9 cellular contexts compared by ENCODE assay signal in genomic region chr11:68038226-68038717, GRCh38. TPM values are rescaled to one million over a fixed set of nuclear protein-coding genes. Genes with fewer than 3 reads are reported as not detected.
A peak's percentile ranks its signal among the peaks of the same experiment; 100 is the strongest.
DNase-seq lines count a peak whose midpoint lies in the region; ATAC-seq, FAIRE-seq and TF ChIP-seq lines count a peak whose summit lies in the region.
"Had no signal": no experiment of that assay in that cellular context is flagged by ENCODE, and none has a peak within 500 bp of the region (broad histone marks: within the 10 kb centered on the region; RNA-seq: fewer than 3 reads in every experiment).

No MANE protein-coding gene starts in this region.

- TF ChIP-seq CTCF in astrocyte (IDR thresholded peaks at IDR 0.05; ENCODE audit: insufficient read depth, low read depth, low read length) (no peak), upper lobe of right lung (IDR thresholded peaks at IDR 0.05) (no peak)

- ATAC-seq in left lobe of liver (peak; percentile 70), upper lobe of right lung (no peak), HG03280 (IDR thresholded peaks at IDR 0.05; ENCODE audit: unreplicated experiment) (no peak)

- H3K27me3 Mint-ChIP-seq in activated naive CD4-positive, alpha-beta T cell treated with anti-CD3 and anti-CD28 coated beads for 36 hours (ENCODE audit: low read depth) = no peaks in the 10 kb centered on the region
- H3K27me3 Mint-ChIP-seq in astrocyte (ENCODE audit: low read depth, unreplicated experiment) = no peaks in the 10 kb centered on the region

- no peaks in the 10 kb centered on the region for H3K27me3 ChIP-seq in astrocyte (ENCODE audit: insufficient read depth, low read length)
- no peaks in the 10 kb centered on the region for H3K27me3 ChIP-seq in upper lobe of right lung

- peak overlapping the region; percentile 86 for H3K4me3 Mint-ChIP-seq in activated naive CD4-positive, alpha-beta T cell treated with anti-CD3 and anti-CD28 coated beads for 36 hours
- H3K4me3 Mint-ChIP-seq in astrocyte (ENCODE audit: unreplicated experiment) = no peak overlapping the region

- H3K36me3 ChIP-seq in astrocyte (ENCODE audit: insufficient read depth, low read length) (no peaks in the 10 kb centered on the region), upper lobe of right lung (peaks cover 22% of the 10 kb centered on the region)

- H3K27ac Mint-ChIP-seq in activated naive CD4-positive, alpha-beta T cell treated with anti-CD3 and anti-CD28 coated beads for 36 hours = peak overlapping the region; percentile 88
- no peak overlapping the region for H3K27ac Mint-ChIP-seq in astrocyte (ENCODE audit: unreplicated experiment)

- peaks cover 24% of the 10 kb centered on the region for H3K4me1 Mint-ChIP-seq in activated naive CD4-positive, alpha-beta T cell treated with anti-CD3 and anti-CD28 coated beads for 36 hours (ENCODE audit: low read depth)
- H3K4me1 Mint-ChIP-seq in astrocyte (ENCODE audit: low read depth, unreplicated experiment) = peaks cover 6% of the 10 kb centered on the region

- H3K4me1 ChIP-seq in astrocyte (ENCODE audit: insufficient read depth, low read length) = peaks cover 34% of the 10 kb centered on the region
- peaks cover 52% of the 10 kb centered on the region for H3K4me1 ChIP-seq in upper lobe of right lung

- CTCF ChIA-PET in activated naive CD4-positive, alpha-beta T cell treated with anti-CD3 and anti-CD28 coated beads for 36 hours (lab: Charles Lee) = interaction anchor here (0.6 to 0.9 kb wide), 2 partner anchors 49 to 357 kb away, joined by 3 read pairs; no protein-coding TSS in a partner anchor

- intact Hi-C loops in activated naive CD4-positive, alpha-beta T cell treated with anti-CD3 and anti-CD28 coated beads for 36 hours (cut with micrococcal nuclease) = loop anchor here (10.0 kb wide), 3 partner anchors 167 to 533 kb away; partner anchors contain the start of genes CDK2AP2 and PITPNM1
- intact Hi-C loops in upper lobe of right lung (cut with DNase I) = no loop called here

- H3K9me3 ChIP-seq in astrocyte (ENCODE audit: insufficient read depth, low read depth, low read length) = no peaks in the 10 kb centered on the region
- H3K9me3 ChIP-seq in upper lobe of right lung = no peaks in the 10 kb centered on the region

- no peak for DNase-seq in activated naive CD4-positive, alpha-beta T cell treated with anti-CD3 and anti-CD28 coated beads for 36 hours
- DNase-seq in activated naive CD4-positive, alpha-beta T cell treated with anti-CD3 and anti-CD28 coated beads, Interleukin-2, amount 50 U/mL, for 16 hours = no peak
- DNase-seq in astrocyte (ENCODE audit: low read depth) (no peak), left lobe of liver (ENCODE audit: low spot score) (peak; percentile 96), upper lobe of right lung (peak; percentile 72), anterior cingulate cortex (lab: John Stamatoyannopoulos, UW) (no peak), NCI-H524 (lab: John Stamatoyannopoulos, UW) (no peak)

- H3K9me3 Mint-ChIP-seq in activated naive CD4-positive, alpha-beta T cell treated with anti-CD3 and anti-CD28 coated beads for 36 hours = no peaks in the 10 kb centered on the region
- no peaks in the 10 kb centered on the region for H3K9me3 Mint-ChIP-seq in astrocyte (ENCODE audit: unreplicated experiment)

- H3K9ac ChIP-seq in astrocyte (ENCODE audit: low read length) = peak overlapping the region; percentile 75

- H3K27ac ChIP-seq in astrocyte (ENCODE audit: low read depth, low read length) (peak overlapping the region; percentile 57), upper lobe of right lung (peak overlapping the region; percentile 94)

- no peak for FAIRE-seq in astrocyte (lab: Jason Lieb, UNC)
- FAIRE-seq: G401.6 had no signal

- peak overlapping the region; percentile 68 for H2AFZ ChIP-seq in astrocyte (ENCODE audit: low read depth, low read length)

- H3K4me3 ChIP-seq in astrocyte (ENCODE audit: insufficient read depth, low read depth, low read length) (peak overlapping the region; percentile 55), upper lobe of right lung (peak overlapping the region; percentile 98)

- H3K4me2 ChIP-seq in astrocyte (ENCODE audit: low read length) = peak overlapping the region; percentile 88

- H4K20me1 ChIP-seq in astrocyte (ENCODE audit: insufficient read depth, low read length) = peaks cover 11% of the 10 kb centered on the region

- H3K79me2 ChIP-seq in astrocyte (ENCODE audit: insufficient read depth, low read length) = peaks cover 44% of the 10 kb centered on the region

- H3K36me3 Mint-ChIP-seq in activated naive CD4-positive, alpha-beta T cell treated with anti-CD3 and anti-CD28 coated beads for 36 hours (ENCODE audit: low read depth) = peaks cover 5% of the 10 kb centered on the region
- peaks cover 4% of the 10 kb centered on the region for H3K36me3 Mint-ChIP-seq in astrocyte (ENCODE audit: low read depth, unreplicated experiment)

RNA-seq across cellular contexts. Expression of gene TCIRG1, which starts 0.6 kb away (rescaled TPM):
- total RNA-seq in activated naive CD4-positive, alpha-beta T cell treated with anti-CD3 and anti-CD28 coated beads for 36 hours = 100 to 1,000 TPM; 137 to 141 TPM
- total RNA-seq in astrocyte (55.1 and 56.5 TPM in 2 replicates), left lobe of liver (66.5 TPM), upper lobe of right lung (216 TPM)

RNA-seq across cellular contexts. Expression of gene NDUFS8, which starts 7.8 kb away (rescaled TPM):
- total RNA-seq in activated naive CD4-positive, alpha-beta T cell treated with anti-CD3 and anti-CD28 coated beads for 36 hours = 100 to 1,000 TPM; 142 to 162 TPM
- total RNA-seq in astrocyte (159 and 170 TPM in 2 replicates), left lobe of liver (104 TPM), upper lobe of right lung (118 TPM)

RNA-seq across cellular contexts. Expression of gene ALDH3B1, which starts 28.1 kb away (rescaled TPM):
- not detected for total RNA-seq in activated naive CD4-positive, alpha-beta T cell treated with anti-CD3 and anti-CD28 coated beads for 36 hours
- total RNA-seq in astrocyte = 1.1 and 1.3 TPM in 2 replicates
- total RNA-seq in left lobe of liver = 3.2 TPM
- 95.9 TPM for total RNA-seq in upper lobe of right lung

RNA-seq across cellular contexts. Expression of gene UNC93B1, which starts 34.4 kb away (rescaled TPM):
- 10 to 100 TPM; 18.4 to 19.0 TPM for total RNA-seq in activated naive CD4-positive, alpha-beta T cell treated with anti-CD3 and anti-CD28 coated beads for 36 hours
- total RNA-seq in astrocyte = 37.3 and 39.6 TPM in 2 replicates
- total RNA-seq in left lobe of liver = 18.9 TPM
- total RNA-seq in upper lobe of right lung = 79.5 TPM

Comparison
In these comparisons a context has a peak if more than half of its experiments do, and no peak if none do; other contexts are left out.
1. DNase-seq: peak in left lobe of liver (single experiment) and upper lobe of right lung (single experiment); none in activated naive CD4-positive, alpha-beta T cell treated with anti-CD3 and anti-CD28 coated beads for 36 hours (single experiment), activated naive CD4-positive, alpha-beta T cell treated with anti-CD3 and anti-CD28 coated beads, Interleukin-2, amount 50 U/mL, for 16 hours (single experiment), astrocyte (single experiment), anterior cingulate cortex (0 of 58) and NCI-H524 (0 of 2).
2. RNA of gene ALDH3B1, which starts 28.1 kb away (total RNA-seq): 95.9 TPM in upper lobe of right lung (single experiment); 3.2 TPM in left lobe of liver (single experiment), 1.1 to 1.3 TPM in astrocyte and not detected in activated naive CD4-positive, alpha-beta T cell treated with anti-CD3 and anti-CD28 coated beads for 36 hours; every median in the first group is over 10 times any median in the second.